ENCODE assay signal across 16 cellular contexts in genomic region chr3:197249542-197249941, GRCh38. TPM values are rescaled to one million over a fixed set of nuclear protein-coding genes. Genes with fewer than 3 reads are reported as not detected.
A peak's percentile ranks its signal among the peaks of the same experiment; 100 is the strongest.
DNase-seq lines count a peak whose midpoint lies in the region; ATAC-seq, FAIRE-seq and TF ChIP-seq lines count a peak whose summit lies in the region.
"Had no signal": no experiment of that assay in that cellular context is flagged by ENCODE, and none has a peak within 500 bp of the region (broad histone marks: within the 10 kb centered on the region; RNA-seq: fewer than 3 reads in every experiment).

No MANE protein-coding gene starts in this region.

- peaks cover 50 to 69% of the 10 kb centered on the region in 2 donors for H3K36me3 Mint-ChIP-seq in stimulated activated naive B cell treated with anti-CD40 and anti-IgM and Interleukin-4, amounts not matched to agents 10 μg/mL and 1 μg/mL and 100 μg/mL, for 72 hours

- peaks cover 70% of the 10 kb centered on the region for H3K79me2 ChIP-seq in OCI-LY7 (ENCODE audit: insufficient read depth, low read depth, low read length)

- BruUV-seq in OCI-LY7 (replicated peaks; lab: Mats Ljungman, UMichigan): no TSS peak

- no peak for TF ChIP-seq CTCF in OCI-LY7 (conservative IDR thresholded peaks at IDR 0.05; ENCODE audit: low read length)

- H3K4me3 ChIP-seq in OCI-LY7 (ENCODE audit: low read depth, low read length, poor library complexity, severe bottlenecking): no peak overlapping the region

- DNase-seq in H54 (ENCODE audit: insufficient read length, low spot score): no peak
- DNase-seq in OCI-LY7 (ENCODE audit: low spot score): peak; percentile 4
- DNase-seq in erythroblast (lab: John Stamatoyannopoulos, UW): peak; percentile 35 to 44
- no peak for DNase-seq in stimulated activated naive B cell treated with anti-CD40 and anti-IgM and Interleukin-4, amounts not matched to agents 10 μg/mL and 1 μg/mL and 100 μg/mL, for 72 hours
- no peak for DNase-seq in HCEC 1CT
- DNase-seq in midbrain (lab: John Stamatoyannopoulos, UW): no peak
- DNase-seq in OCI-M2 (lab: John Stamatoyannopoulos, UW; ENCODE audit: unreplicated experiment): no peak
- DNase-seq: C1 segment of cervical spinal cord; CD4-positive, alpha-beta memory T cell; COR-L47; DMS153; DND-41; H9 had no signal

- ATAC-seq in stimulated activated naive B cell treated with anti-CD40 and anti-IgM and Interleukin-4, amounts not matched to agents 10 μg/mL and 1 μg/mL and 100 μg/mL, for 72 hours (replicated peaks): no peak
- no peak for ATAC-seq in HG03521 (IDR thresholded peaks at IDR 0.05; ENCODE audit: unreplicated experiment)

- H3K4me1 Mint-ChIP-seq in stimulated activated naive B cell treated with anti-CD40 and anti-IgM and Interleukin-4, amounts not matched to agents 10 μg/mL and 1 μg/mL and 100 μg/mL, for 72 hours: peaks cover 5 to 14% of the 10 kb centered on the region in 2 donors

- intact Hi-C loops in OCI-LY7 (cut with micrococcal nuclease; ENCODE audit: unreplicated experiment): no loop called here

- POLR2A ChIA-PET in OCI-LY7 (lab: Charles Lee): interaction anchor here (0.7 kb wide), 1 partner anchor 42 kb away, joined by 4 read pairs; no protein-coding TSS in a partner anchor

- H3K36me3 ChIP-seq in OCI-LY7 (ENCODE audit: insufficient read depth, low read length): peaks cover 85% of the 10 kb centered on the region

- peaks cover 37% of the 10 kb centered on the region for H3K9me3 ChIP-seq in OCI-LY7 (ENCODE audit: low read length)

- no peak for TF ChIP-seq POLR2A in H54 (IDR thresholded peaks at IDR 0.05; ENCODE audit: low read depth, low read length)
- TF ChIP-seq POLR2A in erythroblast (IDR thresholded peaks at IDR 0.05; ENCODE audit: low read length): no peak

- H3K4me1 ChIP-seq in OCI-LY7 (ENCODE audit: insufficient read depth, low read length, poor library complexity, severe bottlenecking): no peaks in the 10 kb centered on the region

- no peak overlapping the region for H2AFZ ChIP-seq in OCI-LY7 (ENCODE audit: low read length)

- H3K9me3 Mint-ChIP-seq in stimulated activated naive B cell treated with anti-CD40 and anti-IgM and Interleukin-4, amounts not matched to agents 10 μg/mL and 1 μg/mL and 100 μg/mL, for 72 hours: peaks cover 20 to 28% of the 10 kb centered on the region in 2 donors

- no peak overlapping the region for H3K27ac ChIP-seq in OCI-LY7 (ENCODE audit: low read depth, low read length, poor library complexity, severe bottlenecking)

- H4K20me1 ChIP-seq in OCI-LY7 (ENCODE audit: insufficient read depth, low read length): no peaks in the 10 kb centered on the region

- no peaks in the 10 kb centered on the region for H3K9me2 ChIP-seq in OCI-LY7 (ENCODE audit: insufficient read depth, low read length)

- FAIRE-seq in H54 (lab: Jason Lieb, UNC): peak; percentile 90
- FAIRE-seq: GM12892, H1 had no signal

- peak overlapping the region; percentile 28 for H3K27ac Mint-ChIP-seq in stimulated activated naive B cell treated with anti-CD40 and anti-IgM and Interleukin-4, amounts not matched to agents 10 μg/mL and 1 μg/mL and 100 μg/mL, for 72 hours
- H3K27ac Mint-ChIP-seq: H9 had no signal

- H3K27me3 Mint-ChIP-seq in stimulated activated naive B cell treated with anti-CD40 and anti-IgM and Interleukin-4, amounts not matched to agents 10 μg/mL and 1 μg/mL and 100 μg/mL, for 72 hours: no peaks in the 10 kb centered on the region
- H3K27me3 Mint-ChIP-seq: CD4-positive, alpha-beta memory T cell had no signal

- H3K4me3 Mint-ChIP-seq in stimulated activated naive B cell treated with anti-CD40 and anti-IgM and Interleukin-4, amounts not matched to agents 10 μg/mL and 1 μg/mL and 100 μg/mL, for 72 hours: no peak overlapping the region
- H3K4me3 Mint-ChIP-seq: H9 had no signal

- CTCF ChIA-PET in OCI-LY7 (lab: Charles Lee; ENCODE audit: unreplicated experiment): no interaction called here

- no peak overlapping the region for H3K4me2 ChIP-seq in OCI-LY7 (ENCODE audit: low read length)

RNA-seq across cellular contexts. Expression of gene DLG1, which starts 48.9 kb away (rescaled TPM):
- 48.9 and 78.7 TPM in 2 replicates for total RNA-seq in OCI-LY7 (2014; rRNA removed; shearing (Covaris generic))
- 95.1 and 95.6 TPM in 2 replicates for total RNA-seq in OCI-LY7 (2022)

Comparison
In these comparisons a context has a peak if more than half of its experiments do, and no peak if none do; other contexts are left out.
1. DNase-seq: peak in OCI-LY7 (single experiment) and erythroblast (2 of 2); none in H54 (single experiment), stimulated activated naive B cell treated with anti-CD40 and anti-IgM and Interleukin-4, amounts not matched to agents 10 μg/mL and 1 μg/mL and 100 μg/mL, for 72 hours (single experiment), HCEC 1CT (single experiment), midbrain (single experiment) and OCI-M2 (single experiment).